1 cellular context compared by ENCODE assay signal in genomic region chr10:30430544-30431298, GRCh38.
A peak's percentile ranks its signal among the peaks of the same experiment; 100 is the strongest.
TF ChIP-seq lines count a peak whose summit lies in the region.

No MANE protein-coding gene starts in this region.

TF ChIP-seq in HepG2, 621 proteins besides CTCF, POLR2A, EP300 and RAD21:
- TF ChIP-seq, protein P1, sequence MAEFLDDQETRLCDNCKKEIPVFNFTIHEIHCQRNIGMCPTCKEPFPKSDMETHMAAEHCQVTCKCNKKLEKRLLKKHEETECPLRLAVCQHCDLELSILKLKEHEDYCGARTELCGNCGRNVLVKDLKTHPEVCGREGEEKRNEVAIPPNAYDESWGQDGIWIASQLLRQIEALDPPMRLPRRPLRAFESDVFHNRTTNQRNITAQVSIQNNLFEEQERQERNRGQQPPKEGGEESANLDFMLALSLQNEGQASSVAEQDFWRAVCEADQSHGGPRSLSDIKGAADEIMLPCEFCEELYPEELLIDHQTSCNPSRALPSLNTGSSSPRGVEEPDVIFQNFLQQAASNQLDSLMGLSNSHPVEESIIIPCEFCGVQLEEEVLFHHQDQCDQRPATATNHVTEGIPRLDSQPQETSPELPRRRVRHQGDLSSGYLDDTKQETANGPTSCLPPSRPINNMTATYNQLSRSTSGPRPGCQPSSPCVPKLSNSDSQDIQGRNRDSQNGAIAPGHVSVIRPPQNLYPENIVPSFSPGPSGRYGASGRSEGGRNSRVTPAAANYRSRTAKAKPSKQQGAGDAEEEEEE (CRISPR knock-in tag; IDR thresholded peaks at IDR 0.05; ENCODE audit: borderline replicate concordance), result no peak
- TF ChIP-seq EZH2 (conservative IDR thresholded peaks at IDR 0.05; ENCODE audit: low read depth, low read length) (no peak), ZBTB26 (CRISPR knock-in tag; IDR thresholded peaks at IDR 0.05; ENCODE audit: borderline replicate concordance) (peak; percentile 98), KDM2A (CRISPR knock-in tag; IDR thresholded peaks at IDR 0.05; ENCODE audit: borderline replicate concordance, low read depth) (no peak), ZSCAN29 (CRISPR knock-in tag; conservative IDR thresholded peaks at IDR 0.05) (no peak), ZFP36L2 (CRISPR knock-in tag; IDR thresholded peaks at IDR 0.05) (no peak), HNF1A (IDR thresholded peaks at IDR 0.05; ENCODE audit: low read depth) (no peak), HNF1A (CRISPR knock-in tag; IDR thresholded peaks at IDR 0.05; ENCODE audit: borderline replicate concordance) (no peak), MIER3 (CRISPR knock-in tag; IDR thresholded peaks at IDR 0.05; ENCODE audit: borderline replicate concordance) (no peak), NFYC (CRISPR knock-in tag; IDR thresholded peaks at IDR 0.05) (no peak), ZNF7 (CRISPR knock-in tag; IDR thresholded peaks at IDR 0.05) (no peak), ZHX1 (CRISPR knock-in tag; IDR thresholded peaks at IDR 0.05; ENCODE audit: low read depth) (no peak), ZFP37 (CRISPR knock-in tag; IDR thresholded peaks at IDR 0.05; ENCODE audit: borderline replicate concordance) (no peak), THAP11 (CRISPR knock-in tag; IDR thresholded peaks at IDR 0.05) (no peak), CEBPG (CRISPR knock-in tag; IDR thresholded peaks at IDR 0.05) (peak; percentile 45; the same call in 1 of the 2 replicates), ZC3H4 (CRISPR knock-in tag; IDR thresholded peaks at IDR 0.05; ENCODE audit: borderline replicate concordance) (no peak), ZSCAN21 (CRISPR knock-in tag; IDR thresholded peaks at IDR 0.05; ENCODE audit: borderline replicate concordance) (no peak), ZNF598 (CRISPR knock-in tag; IDR thresholded peaks at IDR 0.05; ENCODE audit: borderline replicate concordance) (no peak), HES4 (CRISPR knock-in tag; IDR thresholded peaks at IDR 0.05; ENCODE audit: borderline replicate concordance) (no peak), ZNF839 (CRISPR knock-in tag; IDR thresholded peaks at IDR 0.05; ENCODE audit: borderline replicate concordance) (no peak), ZSCAN20 (CRISPR knock-in tag; IDR thresholded peaks at IDR 0.05; ENCODE audit: borderline replicate concordance) (no peak), CAMTA2 (CRISPR knock-in tag; IDR thresholded peaks at IDR 0.05; ENCODE audit: borderline replicate concordance) (no peak), ZHX2 (IDR thresholded peaks at IDR 0.05; ENCODE audit: low read depth) (no peak), ZHX2 (CRISPR knock-in tag; IDR thresholded peaks at IDR 0.05; ENCODE audit: borderline replicate concordance) (no peak), CEBPB (IDR thresholded peaks at IDR 0.05; ENCODE audit: borderline replicate concordance, low read depth, low read length) (0 out of 2 replicates have a peak, but pooled peaks have one; percentile 16), MTA3 (CRISPR knock-in tag; IDR thresholded peaks at IDR 0.05) (no peak), SP140L (CRISPR knock-in tag; IDR thresholded peaks at IDR 0.05; ENCODE audit: borderline replicate concordance) (no peak), ZNF292 (CRISPR knock-in tag; IDR thresholded peaks at IDR 0.05; ENCODE audit: borderline replicate concordance, low read depth) (no peak), GATAD2A (CRISPR knock-in tag; IDR thresholded peaks at IDR 0.05) (no peak)
- TF ChIP-seq, protein P2, sequence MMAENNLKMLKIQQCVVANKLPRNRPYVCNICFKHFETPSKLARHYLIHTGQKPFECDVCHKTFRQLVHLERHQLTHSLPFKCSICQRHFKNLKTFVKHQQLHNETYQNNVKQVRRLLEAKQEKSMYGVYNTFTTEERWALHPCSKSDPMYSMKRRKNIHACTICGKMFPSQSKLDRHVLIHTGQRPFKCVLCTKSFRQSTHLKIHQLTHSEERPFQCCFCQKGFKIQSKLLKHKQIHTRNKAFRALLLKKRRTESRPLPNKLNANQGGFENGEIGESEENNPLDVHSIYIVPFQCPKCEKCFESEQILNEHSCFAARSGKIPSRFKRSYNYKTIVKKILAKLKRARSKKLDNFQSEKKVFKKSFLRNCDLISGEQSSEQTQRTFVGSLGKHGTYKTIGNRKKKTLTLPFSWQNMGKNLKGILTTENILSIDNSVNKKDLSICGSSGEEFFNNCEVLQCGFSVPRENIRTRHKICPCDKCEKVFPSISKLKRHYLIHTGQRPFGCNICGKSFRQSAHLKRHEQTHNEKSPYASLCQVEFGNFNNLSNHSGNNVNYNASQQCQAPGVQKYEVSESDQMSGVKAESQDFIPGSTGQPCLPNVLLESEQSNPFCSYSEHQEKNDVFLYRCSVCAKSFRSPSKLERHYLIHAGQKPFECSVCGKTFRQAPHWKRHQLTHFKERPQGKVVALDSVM (CRISPR knock-in tag; IDR thresholded peaks at IDR 0.05), result peak; percentile 76
- TF ChIP-seq, protein P3, sequence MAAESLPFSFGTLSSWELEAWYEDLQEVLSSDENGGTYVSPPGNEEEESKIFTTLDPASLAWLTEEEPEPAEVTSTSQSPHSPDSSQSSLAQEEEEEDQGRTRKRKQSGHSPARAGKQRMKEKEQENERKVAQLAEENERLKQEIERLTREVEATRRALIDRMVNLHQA (CRISPR knock-in tag; IDR thresholded peaks at IDR 0.05), result no peak
- TF ChIP-seq, protein P4, sequence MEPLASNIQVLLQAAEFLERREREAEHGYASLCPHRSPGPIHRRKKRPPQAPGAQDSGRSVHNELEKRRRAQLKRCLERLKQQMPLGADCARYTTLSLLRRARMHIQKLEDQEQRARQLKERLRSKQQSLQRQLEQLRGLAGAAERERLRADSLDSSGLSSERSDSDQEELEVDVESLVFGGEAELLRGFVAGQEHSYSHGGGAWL (CRISPR knock-in tag; IDR thresholded peaks at IDR 0.05), result no peak
- TF ChIP-seq, protein P5, sequence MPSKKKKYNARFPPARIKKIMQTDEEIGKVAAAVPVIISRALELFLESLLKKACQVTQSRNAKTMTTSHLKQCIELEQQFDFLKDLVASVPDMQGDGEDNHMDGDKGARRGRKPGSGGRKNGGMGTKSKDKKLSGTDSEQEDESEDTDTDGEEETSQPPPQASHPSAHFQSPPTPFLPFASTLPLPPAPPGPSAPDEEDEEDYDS (CRISPR knock-in tag; IDR thresholded peaks at IDR 0.05), result no peak
- TF ChIP-seq, protein P6, sequence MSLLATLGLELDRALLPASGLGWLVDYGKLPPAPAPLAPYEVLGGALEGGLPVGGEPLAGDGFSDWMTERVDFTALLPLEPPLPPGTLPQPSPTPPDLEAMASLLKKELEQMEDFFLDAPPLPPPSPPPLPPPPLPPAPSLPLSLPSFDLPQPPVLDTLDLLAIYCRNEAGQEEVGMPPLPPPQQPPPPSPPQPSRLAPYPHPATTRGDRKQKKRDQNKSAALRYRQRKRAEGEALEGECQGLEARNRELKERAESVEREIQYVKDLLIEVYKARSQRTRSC (CRISPR knock-in tag; IDR thresholded peaks at IDR 0.05; ENCODE audit: low read depth), result no peak
